In the genomic region with DNA sequence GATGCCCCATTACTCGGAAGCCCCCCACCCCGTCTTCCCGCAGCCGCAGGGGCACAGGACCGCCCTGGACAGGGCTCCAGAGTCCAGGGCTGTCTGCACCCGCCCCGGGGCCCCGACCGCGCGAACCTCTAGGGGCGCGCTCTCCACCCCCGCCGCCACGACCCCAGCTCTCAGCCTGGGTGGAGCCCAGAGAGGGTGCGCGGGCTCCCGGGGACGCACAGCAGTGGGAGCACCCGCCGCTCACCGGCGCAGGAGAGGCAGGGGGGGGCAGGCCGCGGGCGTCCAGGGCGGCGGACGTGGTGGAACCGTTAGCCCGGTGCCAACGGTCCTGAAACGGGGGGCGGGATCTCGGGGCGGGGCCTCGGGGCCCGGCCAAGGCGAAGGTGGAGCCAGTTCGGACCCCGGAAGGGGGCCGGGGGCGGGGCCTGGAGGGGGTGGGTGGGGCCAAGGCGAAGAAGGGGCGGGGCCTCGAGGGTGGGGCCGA, we compare ENCODE assay signal across 8 cellular contexts. TPM values are rescaled to one million over a fixed set of nuclear protein-coding genes. Genes with fewer than 3 reads are reported as not detected.
DNase-seq lines count a peak whose midpoint lies in the region; TF ChIP-seq lines count a peak whose summit lies in the region.

A gene with protein sequence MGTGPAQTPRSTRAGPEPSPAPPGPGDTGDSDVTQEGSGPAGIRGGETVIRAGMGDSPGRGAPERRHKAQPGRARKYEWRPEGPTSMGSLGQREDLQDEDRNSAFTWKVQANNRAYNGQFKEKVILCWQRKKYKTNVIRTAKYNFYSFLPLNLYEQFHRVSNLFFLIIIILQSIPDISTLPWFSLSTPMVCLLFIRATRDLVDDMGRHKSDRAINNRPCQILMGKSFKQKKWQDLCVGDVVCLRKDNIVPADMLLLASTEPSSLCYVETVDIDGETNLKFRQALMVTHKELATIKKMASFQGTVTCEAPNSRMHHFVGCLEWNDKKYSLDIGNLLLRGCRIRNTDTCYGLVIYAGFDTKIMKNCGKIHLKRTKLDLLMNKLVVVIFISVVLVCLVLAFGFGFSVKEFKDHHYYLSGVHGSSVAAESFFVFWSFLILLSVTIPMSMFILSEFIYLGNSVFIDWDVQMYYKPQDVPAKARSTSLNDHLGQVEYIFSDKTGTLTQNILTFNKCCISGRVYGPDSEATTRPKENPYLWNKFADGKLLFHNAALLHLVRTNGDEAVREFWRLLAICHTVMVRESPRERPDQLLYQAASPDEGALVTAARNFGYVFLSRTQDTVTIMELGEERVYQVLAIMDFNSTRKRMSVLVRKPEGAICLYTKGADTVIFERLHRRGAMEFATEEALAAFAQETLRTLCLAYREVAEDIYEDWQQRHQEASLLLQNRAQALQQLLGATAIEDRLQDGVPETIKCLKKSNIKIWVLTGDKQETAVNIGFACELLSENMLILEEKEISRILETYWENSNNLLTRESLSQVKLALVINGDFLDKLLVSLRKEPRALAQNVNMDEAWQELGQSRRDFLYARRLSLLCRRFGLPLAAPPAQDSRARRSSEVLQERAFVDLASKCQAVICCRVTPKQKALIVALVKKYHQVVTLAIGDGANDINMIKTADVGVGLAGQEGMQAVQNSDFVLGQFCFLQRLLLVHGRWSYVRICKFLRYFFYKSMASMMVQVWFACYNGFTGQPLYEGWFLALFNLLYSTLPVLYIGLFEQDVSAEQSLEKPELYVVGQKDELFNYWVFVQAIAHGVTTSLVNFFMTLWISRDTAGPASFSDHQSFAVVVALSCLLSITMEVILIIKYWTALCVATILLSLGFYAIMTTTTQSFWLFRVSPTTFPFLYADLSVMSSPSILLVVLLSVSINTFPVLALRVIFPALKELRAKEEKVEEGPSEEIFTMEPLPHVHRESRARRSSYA (N-terminal part only) (minus strand): TSS at position 335 of the 484 bp plus-strand sequence. CDS start 540 bp downstream, outside the sequence.

- DNase-seq in BJ (ENCODE audit: low read depth) (no peak), HuH-7 (ENCODE audit: low spot score) (peak; percentile 55), astrocyte of the spinal cord (ENCODE audit: low read depth, low spot score) (no peak), lower leg skin (ENCODE audit: low spot score in 2 of 2) (no peak), tibial artery (no peak), NCI-H187 treated with DMSO at 0.1 percent for 48 hours (lab: John Stamatoyannopoulos, UW) (no peak), NCI-H748 (lab: John Stamatoyannopoulos, UW; ENCODE audit: unreplicated experiment) (no peak)

- peak within 1 kb of the TSS; percentile 80 for H3K4me3 ChIP-seq in BJ (ENCODE audit: low read depth, low read length)
- H3K4me3 ChIP-seq in astrocyte of the spinal cord (ENCODE audit: low read depth, low read length), result peak within 1 kb of the TSS; percentile 57
- peak within 1 kb of the TSS; percentile 27 for H3K4me3 ChIP-seq in lower leg skin (ENCODE audit: low read depth, poor library complexity, severe bottlenecking)
- peak within 1 kb of the TSS; percentile 53 to 60 for H3K4me3 ChIP-seq in tibial artery

- TF ChIP-seq CTCF in BJ (IDR thresholded peaks at IDR 0.05; ENCODE audit: insufficient read depth, low read depth, low read length) (0 out of 2 replicates have a peak, but pooled peaks have one; percentile 21), astrocyte of the spinal cord (IDR thresholded peaks at IDR 0.05; ENCODE audit: low read depth, low read length) (no peak), lower leg skin (IDR thresholded peaks at IDR 0.05) (no peak), tibial artery (IDR thresholded peaks at IDR 0.05) (no peak)

- no peaks in the 10 kb centered on the region for H3K9me3 ChIP-seq in tibial artery

- H3K4me1 ChIP-seq in tibial artery, result peaks cover 0 to 28% (median 21%) of the 10 kb centered on the region in 4 donors

- POLR2A ChIA-PET in BJ (lab: Charles Lee), result no interaction called here

- CTCF ChIA-PET in BJ (lab: Yijun Ruan, JAX), result interaction anchor here (0.6 to 3.5 kb wide), 4 partner anchors 14 to 266 kb away, joined by 3 to 14 read pairs (median 6); no protein-coding TSS in a partner anchor

- in situ Hi-C loops in astrocyte of the spinal cord (cut with HindIII; ENCODE audit: low sequenced_read_pairs), result no loop called here

- H3K27me3 ChIP-seq in BJ (ENCODE audit: control insufficient read depth, insufficient read depth, low read length), result no peaks in the 10 kb centered on the region
- H3K27me3 ChIP-seq in tibial artery, result no peaks in the 10 kb centered on the region

- TF ChIP-seq POLR2A in GM19099 (IDR thresholded peaks at IDR 0.05; ENCODE audit: extremely low read depth, insufficient read length, low read depth) (peak; percentile 6), lower leg skin (IDR thresholded peaks at IDR 0.05) (no peak)

- WGBS in lower leg skin, 2 donors, result 1% methylated on average over 28 of the region's 48 CpGs; no CpG with 5 or more reads in 1 of the 2 donors

- H3K27ac ChIP-seq in tibial artery, result peak within 1 kb of the TSS; percentile 29 to 73

- intact Hi-C loops in lower leg skin (cut with DNase I; ENCODE audit: low total_unique reads), result loop anchor here (10.0 kb wide), 1 partner anchor 137 kb away; no protein-coding TSS in a partner anchor
- intact Hi-C loops in tibial artery (cut with DNase I; ENCODE audit: low total_unique reads), result no loop called here

- peaks cover 15% of the 10 kb centered on the region for H3K36me3 ChIP-seq in BJ (ENCODE audit: control insufficient read depth, insufficient read depth, low read length)
- H3K36me3 ChIP-seq in tibial artery, result peaks cover 15 to 27% (median 22%) of the 10 kb centered on the region in 3 donors

RNA-seq across cellular contexts. Expression of the gene that starts here (rescaled TPM):
- polyA plus RNA-seq in BJ (2011; rRNA removed), result 2.7 and 4.6 TPM in 2 replicates
- polyA minus RNA-seq in BJ (2011; rRNA and poly(A)+ RNA removed), result 2.9 and 3.9 TPM in 2 replicates
- 1 to 10 TPM in 1 of 4 donors, under 1 TPM in 3; 0.30 to 1.2 (median 0.66) TPM for total RNA-seq in lower leg skin

Comparison
In these comparisons a context has a peak if more than half of its experiments do, and no peak if none do; other contexts are left out.
1. H3K4me3 ChIP-seq: peak in every context shown above with its lines; median percentile 80 in BJ; 57 in astrocyte of the spinal cord; 56 in tibial artery; 27 in lower leg skin.